Comparison of ENCODE assay signal across 1 cellular context in the genomic region with DNA sequence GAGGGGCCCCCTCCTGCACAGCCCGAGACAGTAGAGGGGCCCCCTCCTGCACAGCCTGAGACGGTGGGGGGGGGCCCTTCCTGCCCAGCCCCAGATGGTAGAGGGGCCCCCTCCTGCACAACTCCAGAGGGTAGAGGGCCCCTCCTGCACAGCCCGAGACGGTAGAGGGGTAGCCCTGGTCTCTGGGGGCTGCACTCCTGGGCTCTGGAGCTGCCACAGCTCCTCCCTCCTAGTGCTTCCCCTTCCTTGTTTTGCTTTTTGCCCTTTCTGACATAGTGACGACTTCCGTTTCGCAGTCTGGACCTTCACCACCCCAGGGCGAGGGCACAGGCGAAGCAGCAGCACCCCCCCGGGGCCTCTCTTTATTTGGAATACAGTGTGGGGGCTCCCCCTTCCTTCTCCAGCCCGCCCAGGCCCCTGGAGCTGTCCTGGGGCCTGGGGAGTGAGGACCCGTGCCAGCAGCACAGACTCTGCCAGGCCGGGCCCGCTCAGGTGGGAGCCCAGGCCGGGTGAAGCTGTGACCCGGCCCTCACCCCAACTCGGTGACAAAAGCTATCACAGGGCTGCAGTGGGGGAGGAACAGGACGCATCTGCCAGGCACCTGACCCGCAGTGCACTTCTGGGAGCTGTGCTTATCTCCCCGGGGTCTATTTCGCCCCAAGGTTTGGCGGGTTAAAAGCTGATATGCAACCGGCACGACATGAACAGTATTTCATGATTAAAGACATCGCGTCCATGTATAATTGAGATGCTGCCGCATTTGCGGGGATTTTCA.
A peak's percentile ranks its signal among the peaks of the same experiment; 100 is the strongest.
TF ChIP-seq lines count a peak whose summit lies in the region.

No MANE protein-coding gene starts in this region.

TF ChIP-seq in K562, 482 proteins besides CTCF, POLR2A, EP300 and RAD21 (continued from another document and continues in another):
- TF ChIP-seq, protein P1, sequence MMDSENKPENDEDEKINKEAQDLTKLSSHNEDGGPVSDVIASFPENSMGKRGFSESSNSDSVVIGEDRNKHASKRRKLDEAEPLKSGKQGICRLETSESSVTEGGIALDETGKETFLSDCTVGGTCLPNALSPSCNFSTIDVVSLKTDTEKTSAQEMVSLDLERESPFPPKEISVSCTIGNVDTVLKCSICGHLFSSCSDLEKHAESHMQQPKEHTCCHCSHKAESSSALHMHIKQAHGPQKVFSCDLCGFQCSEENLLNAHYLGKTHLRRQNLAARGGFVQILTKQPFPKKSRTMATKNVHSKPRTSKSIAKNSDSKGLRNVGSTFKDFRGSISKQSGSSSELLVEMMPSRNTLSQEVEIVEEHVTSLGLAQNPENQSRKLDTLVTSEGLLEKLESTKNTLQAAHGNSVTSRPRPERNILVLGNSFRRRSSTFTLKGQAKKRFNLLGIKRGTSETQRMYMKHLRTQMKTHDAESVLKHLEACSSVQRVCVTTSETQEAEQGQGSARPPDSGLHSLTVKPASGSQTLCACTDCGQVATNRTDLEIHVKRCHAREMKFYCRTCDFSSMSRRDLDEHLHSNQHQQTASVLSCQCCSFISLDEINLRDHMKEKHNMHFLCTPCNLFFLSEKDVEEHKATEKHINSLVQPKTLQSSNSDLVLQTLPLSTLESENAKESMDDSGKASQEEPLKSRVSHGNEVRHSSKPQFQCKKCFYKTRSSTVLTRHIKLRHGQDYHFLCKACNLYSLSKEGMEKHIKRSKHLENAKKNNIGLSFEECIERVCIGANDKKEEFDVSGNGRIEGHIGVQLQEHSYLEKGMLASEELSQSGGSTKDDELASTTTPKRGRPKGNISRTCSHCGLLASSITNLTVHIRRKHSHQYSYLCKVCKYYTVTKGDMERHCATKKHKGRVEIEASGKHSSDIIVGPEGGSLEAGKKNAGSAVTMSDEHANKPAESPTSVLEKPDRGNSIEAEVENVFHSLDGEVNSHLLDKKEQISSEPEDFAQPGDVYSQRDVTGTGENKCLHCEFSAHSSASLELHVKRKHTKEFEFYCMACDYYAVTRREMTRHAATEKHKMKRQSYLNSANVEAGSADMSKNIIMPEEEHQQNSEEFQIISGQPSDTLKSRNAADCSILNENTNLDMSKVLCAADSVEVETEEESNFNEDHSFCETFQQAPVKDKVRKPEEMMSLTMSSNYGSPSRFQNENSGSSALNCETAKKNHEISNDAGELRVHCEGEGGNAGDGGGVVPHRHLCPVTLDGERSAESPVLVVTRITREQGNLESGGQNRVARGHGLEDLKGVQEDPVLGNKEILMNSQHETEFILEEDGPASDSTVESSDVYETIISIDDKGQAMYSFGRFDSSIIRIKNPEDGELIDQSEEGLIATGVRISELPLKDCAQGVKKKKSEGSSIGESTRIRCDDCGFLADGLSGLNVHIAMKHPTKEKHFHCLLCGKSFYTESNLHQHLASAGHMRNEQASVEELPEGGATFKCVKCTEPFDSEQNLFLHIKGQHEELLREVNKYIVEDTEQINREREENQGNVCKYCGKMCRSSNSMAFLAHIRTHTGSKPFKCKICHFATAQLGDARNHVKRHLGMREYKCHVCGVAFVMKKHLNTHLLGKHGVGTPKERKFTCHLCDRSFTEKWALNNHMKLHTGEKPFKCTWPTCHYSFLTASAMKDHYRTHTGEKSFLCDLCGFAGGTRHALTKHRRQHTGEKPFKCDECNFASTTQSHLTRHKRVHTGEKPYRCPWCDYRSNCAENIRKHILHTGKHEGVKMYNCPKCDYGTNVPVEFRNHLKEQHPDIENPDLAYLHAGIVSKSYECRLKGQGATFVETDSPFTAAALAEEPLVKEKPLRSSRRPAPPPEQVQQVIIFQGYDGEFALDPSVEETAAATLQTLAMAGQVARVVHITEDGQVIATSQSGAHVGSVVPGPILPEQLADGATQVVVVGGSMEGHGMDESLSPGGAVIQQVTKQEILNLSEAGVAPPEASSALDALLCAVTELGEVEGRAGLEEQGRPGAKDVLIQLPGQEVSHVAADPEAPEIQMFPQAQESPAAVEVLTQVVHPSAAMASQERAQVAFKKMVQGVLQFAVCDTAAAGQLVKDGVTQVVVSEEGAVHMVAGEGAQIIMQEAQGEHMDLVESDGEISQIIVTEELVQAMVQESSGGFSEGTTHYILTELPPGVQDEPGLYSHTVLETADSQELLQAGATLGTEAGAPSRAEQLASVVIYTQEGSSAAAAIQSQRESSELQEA (IDR thresholded peaks at IDR 0.05; ENCODE audit: low read depth), result no peak
- TF ChIP-seq NFXL1 (CRISPR knock-in tag; IDR thresholded peaks at IDR 0.05) (no peak), HDGF (IDR thresholded peaks at IDR 0.05) (no peak), FUS (optimal IDR thresholded peaks at IDR 0.05; ENCODE audit: low read depth, low read length) (no peak), ZNF3 (CRISPR knock-in tag; IDR thresholded peaks at IDR 0.05) (no peak), MAFK (IDR thresholded peaks at IDR 0.05; ENCODE audit: low read length) (no peak), XRCC3 (IDR thresholded peaks at IDR 0.05) (no peak), STAT5A (IDR thresholded peaks at IDR 0.05; ENCODE audit: borderline replicate concordance, low read length) (peak; percentile 81), PTBP1 (IDR thresholded peaks at IDR 0.05; ENCODE audit: low read depth, low read length) (no peak), LEF1 (IDR thresholded peaks at IDR 0.05) (peak; percentile 88), ARID1B (IDR thresholded peaks at IDR 0.05) (peak; percentile 92), BRF1 (IDR thresholded peaks at IDR 0.05; ENCODE audit: borderline replicate concordance, extremely low read depth, insufficient read length) (no peak), MYC (IDR thresholded peaks at IDR 0.05; ENCODE audit: low read depth, low read length) (peak; percentile 85), MYC (CRISPR knock-in tag; IDR thresholded peaks at IDR 0.05; ENCODE audit: borderline replicate concordance, low read depth) (peak; percentile 68; the same call in 1 of the 2 replicates)
- TF ChIP-seq, protein P2, sequence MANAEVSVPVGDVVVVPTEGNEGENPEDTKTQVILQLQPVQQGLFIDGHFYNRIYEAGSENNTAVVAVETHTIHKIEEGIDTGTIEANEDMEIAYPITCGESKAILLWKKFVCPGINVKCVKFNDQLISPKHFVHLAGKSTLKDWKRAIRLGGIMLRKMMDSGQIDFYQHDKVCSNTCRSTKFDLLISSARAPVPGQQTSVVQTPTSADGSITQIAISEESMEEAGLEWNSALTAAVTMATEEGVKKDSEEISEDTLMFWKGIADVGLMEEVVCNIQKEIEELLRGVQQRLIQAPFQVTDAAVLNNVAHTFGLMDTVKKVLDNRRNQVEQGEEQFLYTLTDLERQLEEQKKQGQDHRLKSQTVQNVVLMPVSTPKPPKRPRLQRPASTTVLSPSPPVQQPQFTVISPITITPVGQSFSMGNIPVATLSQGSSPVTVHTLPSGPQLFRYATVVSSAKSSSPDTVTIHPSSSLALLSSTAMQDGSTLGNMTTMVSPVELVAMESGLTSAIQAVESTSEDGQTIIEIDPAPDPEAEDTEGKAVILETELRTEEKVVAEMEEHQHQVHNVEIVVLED (CRISPR knock-in tag; IDR thresholded peaks at IDR 0.05), result no peak
- TF ChIP-seq, protein P3, sequence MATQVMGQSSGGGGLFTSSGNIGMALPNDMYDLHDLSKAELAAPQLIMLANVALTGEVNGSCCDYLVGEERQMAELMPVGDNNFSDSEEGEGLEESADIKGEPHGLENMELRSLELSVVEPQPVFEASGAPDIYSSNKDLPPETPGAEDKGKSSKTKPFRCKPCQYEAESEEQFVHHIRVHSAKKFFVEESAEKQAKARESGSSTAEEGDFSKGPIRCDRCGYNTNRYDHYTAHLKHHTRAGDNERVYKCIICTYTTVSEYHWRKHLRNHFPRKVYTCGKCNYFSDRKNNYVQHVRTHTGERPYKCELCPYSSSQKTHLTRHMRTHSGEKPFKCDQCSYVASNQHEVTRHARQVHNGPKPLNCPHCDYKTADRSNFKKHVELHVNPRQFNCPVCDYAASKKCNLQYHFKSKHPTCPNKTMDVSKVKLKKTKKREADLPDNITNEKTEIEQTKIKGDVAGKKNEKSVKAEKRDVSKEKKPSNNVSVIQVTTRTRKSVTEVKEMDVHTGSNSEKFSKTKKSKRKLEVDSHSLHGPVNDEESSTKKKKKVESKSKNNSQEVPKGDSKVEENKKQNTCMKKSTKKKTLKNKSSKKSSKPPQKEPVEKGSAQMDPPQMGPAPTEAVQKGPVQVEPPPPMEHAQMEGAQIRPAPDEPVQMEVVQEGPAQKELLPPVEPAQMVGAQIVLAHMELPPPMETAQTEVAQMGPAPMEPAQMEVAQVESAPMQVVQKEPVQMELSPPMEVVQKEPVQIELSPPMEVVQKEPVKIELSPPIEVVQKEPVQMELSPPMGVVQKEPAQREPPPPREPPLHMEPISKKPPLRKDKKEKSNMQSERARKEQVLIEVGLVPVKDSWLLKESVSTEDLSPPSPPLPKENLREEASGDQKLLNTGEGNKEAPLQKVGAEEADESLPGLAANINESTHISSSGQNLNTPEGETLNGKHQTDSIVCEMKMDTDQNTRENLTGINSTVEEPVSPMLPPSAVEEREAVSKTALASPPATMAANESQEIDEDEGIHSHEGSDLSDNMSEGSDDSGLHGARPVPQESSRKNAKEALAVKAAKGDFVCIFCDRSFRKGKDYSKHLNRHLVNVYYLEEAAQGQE (CRISPR knock-in tag; IDR thresholded peaks at IDR 0.05; ENCODE audit: low read depth), result no peak; the same call in 1 of the 2 replicates
- TF ChIP-seq, protein P4, sequence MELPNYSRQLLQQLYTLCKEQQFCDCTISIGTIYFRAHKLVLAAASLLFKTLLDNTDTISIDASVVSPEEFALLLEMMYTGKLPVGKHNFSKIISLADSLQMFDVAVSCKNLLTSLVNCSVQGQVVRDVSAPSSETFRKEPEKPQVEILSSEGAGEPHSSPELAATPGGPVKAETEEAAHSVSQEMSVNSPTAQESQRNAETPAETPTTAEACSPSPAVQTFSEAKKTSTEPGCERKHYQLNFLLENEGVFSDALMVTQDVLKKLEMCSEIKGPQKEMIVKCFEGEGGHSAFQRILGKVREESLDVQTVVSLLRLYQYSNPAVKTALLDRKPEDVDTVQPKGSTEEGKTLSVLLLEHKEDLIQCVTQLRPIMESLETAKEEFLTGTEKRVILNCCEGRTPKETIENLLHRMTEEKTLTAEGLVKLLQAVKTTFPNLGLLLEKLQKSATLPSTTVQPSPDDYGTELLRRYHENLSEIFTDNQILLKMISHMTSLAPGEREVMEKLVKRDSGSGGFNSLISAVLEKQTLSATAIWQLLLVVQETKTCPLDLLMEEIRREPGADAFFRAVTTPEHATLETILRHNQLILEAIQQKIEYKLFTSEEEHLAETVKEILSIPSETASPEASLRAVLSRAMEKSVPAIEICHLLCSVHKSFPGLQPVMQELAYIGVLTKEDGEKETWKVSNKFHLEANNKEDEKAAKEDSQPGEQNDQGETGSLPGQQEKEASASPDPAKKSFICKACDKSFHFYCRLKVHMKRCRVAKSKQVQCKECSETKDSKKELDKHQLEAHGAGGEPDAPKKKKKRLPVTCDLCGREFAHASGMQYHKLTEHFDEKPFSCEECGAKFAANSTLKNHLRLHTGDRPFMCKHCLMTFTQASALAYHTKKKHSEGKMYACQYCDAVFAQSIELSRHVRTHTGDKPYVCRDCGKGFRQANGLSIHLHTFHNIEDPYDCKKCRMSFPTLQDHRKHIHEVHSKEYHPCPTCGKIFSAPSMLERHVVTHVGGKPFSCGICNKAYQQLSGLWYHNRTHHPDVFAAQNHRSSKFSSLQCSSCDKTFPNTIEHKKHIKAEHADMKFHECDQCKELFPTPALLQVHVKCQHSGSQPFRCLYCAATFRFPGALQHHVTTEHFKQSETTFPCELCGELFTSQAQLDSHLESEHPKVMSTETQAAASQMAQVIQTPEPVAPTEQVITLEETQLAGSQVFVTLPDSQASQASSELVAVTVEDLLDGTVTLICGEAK (IDR thresholded peaks at IDR 0.05), result peak; percentile 64
- TF ChIP-seq, protein P4 (CRISPR knock-in tag; IDR thresholded peaks at IDR 0.05), result no peak
- TF ChIP-seq, protein P5, sequence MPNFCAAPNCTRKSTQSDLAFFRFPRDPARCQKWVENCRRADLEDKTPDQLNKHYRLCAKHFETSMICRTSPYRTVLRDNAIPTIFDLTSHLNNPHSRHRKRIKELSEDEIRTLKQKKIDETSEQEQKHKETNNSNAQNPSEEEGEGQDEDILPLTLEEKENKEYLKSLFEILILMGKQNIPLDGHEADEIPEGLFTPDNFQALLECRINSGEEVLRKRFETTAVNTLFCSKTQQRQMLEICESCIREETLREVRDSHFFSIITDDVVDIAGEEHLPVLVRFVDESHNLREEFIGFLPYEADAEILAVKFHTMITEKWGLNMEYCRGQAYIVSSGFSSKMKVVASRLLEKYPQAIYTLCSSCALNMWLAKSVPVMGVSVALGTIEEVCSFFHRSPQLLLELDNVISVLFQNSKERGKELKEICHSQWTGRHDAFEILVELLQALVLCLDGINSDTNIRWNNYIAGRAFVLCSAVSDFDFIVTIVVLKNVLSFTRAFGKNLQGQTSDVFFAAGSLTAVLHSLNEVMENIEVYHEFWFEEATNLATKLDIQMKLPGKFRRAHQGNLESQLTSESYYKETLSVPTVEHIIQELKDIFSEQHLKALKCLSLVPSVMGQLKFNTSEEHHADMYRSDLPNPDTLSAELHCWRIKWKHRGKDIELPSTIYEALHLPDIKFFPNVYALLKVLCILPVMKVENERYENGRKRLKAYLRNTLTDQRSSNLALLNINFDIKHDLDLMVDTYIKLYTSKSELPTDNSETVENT (CRISPR knock-in tag; IDR thresholded peaks at IDR 0.05), result no peak
